ENCODE assay signal across 18 cellular contexts in genomic region chr19:1645299-1645698, GRCh38.
"Had no signal": no experiment of that assay in that cellular context is flagged by ENCODE, and none has a peak within 500 bp of the region (broad histone marks: within the 10 kb centered on the region; RNA-seq: fewer than 3 reads in every experiment).

No MANE protein-coding gene starts in this region.

- H3K27ac ChIP-seq: brain microvascular endothelial cell, epithelial cell of prostate, prostate gland had no signal

- H3K9me3 ChIP-seq: prostate gland had no signal

- H3K9me3 Mint-ChIP-seq: natural killer cell treated with Interleukin-12 subunit alpha and Interleukin-12 subunit beta and Interleukin-15 and Interleukin-18, amount 100 ng/mL, for 72 hours; stimulated activated naive CD8-positive, alpha-beta T cell treated with anti-CD3 and anti-CD28 coated beads, Interleukin-15, Interleukin-2, amounts not matched to agents 100 ng/mL and 50 ng/mL, for 24 hours; T-cell; type B pancreatic cell had no signal

- H3K36me3 Mint-ChIP-seq: activated naive CD8-positive, alpha-beta T cell; natural killer cell treated with Interleukin-12 subunit alpha and Interleukin-12 subunit beta and Interleukin-15 and Interleukin-18, amount 100 ng/mL, for 72 hours had no signal

- H3K4me3 Mint-ChIP-seq: activated naive CD8-positive, alpha-beta T cell; natural killer cell treated with Interleukin-12 subunit alpha and Interleukin-12 subunit beta and Interleukin-15 and Interleukin-18, amount 100 ng/mL, for 72 hours; stimulated activated naive CD8-positive, alpha-beta T cell treated with anti-CD3 and anti-CD28 coated beads, Interleukin-15, Interleukin-2, amounts not matched to agents 100 ng/mL and 50 ng/mL, for 24 hours; T-cell; type B pancreatic cell had no signal

- H3K27ac Mint-ChIP-seq: activated naive CD8-positive, alpha-beta T cell; natural killer cell treated with Interleukin-12 subunit alpha and Interleukin-12 subunit beta and Interleukin-15 and Interleukin-18, amount 100 ng/mL, for 72 hours; stimulated activated naive CD8-positive, alpha-beta T cell treated with anti-CD3 and anti-CD28 coated beads, Interleukin-15, Interleukin-2, amounts not matched to agents 100 ng/mL and 50 ng/mL, for 24 hours; T-cell; type B pancreatic cell had no signal

- DNase-seq: activated CD4-positive, alpha-beta T cell treated with anti-CD3 and anti-CD28 coated beads, Interleukin-2, amount 50 U/mL, for 4 hours; activated gamma-delta T cell; activated T-cell treated with anti-CD3 and anti-CD28 coated beads, Interleukin-2, amount 50 U/mL, for 48 hours; brain microvascular endothelial cell; effector memory CD4-positive, alpha-beta T cell; foreskin melanocyte; small intestine; stimulated activated CD4-positive, alpha-beta T cell treated with anti-CD3 and anti-CD28 coated beads, Interleukin-4, amount 100 ng/mL, for 24 hours; T-cell; T-helper 9 cell had no signal

- FAIRE-seq: small intestine had no signal

- H3K27me3 ChIP-seq: brain microvascular endothelial cell had no signal

- H3K27me3 Mint-ChIP-seq: activated naive CD8-positive, alpha-beta T cell; natural killer cell treated with Interleukin-12 subunit alpha and Interleukin-12 subunit beta and Interleukin-15 and Interleukin-18, amount 100 ng/mL, for 72 hours; stimulated activated naive CD8-positive, alpha-beta T cell treated with anti-CD3 and anti-CD28 coated beads, Interleukin-15, Interleukin-2, amounts not matched to agents 100 ng/mL and 50 ng/mL, for 24 hours; T-cell; type B pancreatic cell had no signal

- H3K4me1 ChIP-seq: prostate gland had no signal

- ATAC-seq: activated CD4-positive, CD25-positive, alpha-beta regulatory T cell treated with anti-CD3 and anti-CD28 coated beads, Interleukin-2, amount 50 U/mL, for 24 hours; natural killer cell treated with Interleukin-12 subunit alpha and Interleukin-12 subunit beta and Interleukin-15 and Interleukin-18, amount 100 ng/mL, for 72 hours; right cardiac atrium; T-cell had no signal

- H3K4me3 ChIP-seq: prostate gland had no signal

- H3K36me3 ChIP-seq: prostate gland had no signal
